Comparison of ENCODE assay signal across 27 cellular contexts in the genomic region with DNA sequence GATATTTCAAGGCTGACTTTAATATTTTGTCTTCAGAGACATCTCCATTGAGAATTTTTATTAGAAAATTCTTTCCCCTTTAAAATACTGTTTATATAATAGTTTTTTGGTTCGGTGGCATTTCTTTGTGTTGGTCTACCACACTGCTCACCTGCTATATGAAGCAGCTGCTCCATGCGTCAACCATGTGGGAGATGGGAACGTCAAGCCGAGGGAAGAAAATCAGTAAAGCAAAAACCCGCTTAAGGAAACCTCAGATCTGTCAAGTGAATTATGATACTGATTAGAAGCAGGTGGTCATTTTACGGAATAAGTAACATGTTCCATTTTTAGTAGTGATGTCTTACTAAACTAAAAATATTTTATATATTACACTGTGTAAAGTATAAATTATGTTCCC.
"Had no signal": no experiment of that assay in that cellular context is flagged by ENCODE, and none has a peak within 500 bp of the region (broad histone marks: within the 10 kb centered on the region; RNA-seq: fewer than 3 reads in every experiment).

No MANE protein-coding gene starts in this region.

- H3K27ac Mint-ChIP-seq: natural killer cell; neural progenitor cell; progenitor cell of endocrine pancreas; stimulated activated effector memory CD8-positive, alpha-beta T cell treated with anti-CD3 and anti-CD28 coated beads, Interleukin-12 subunit alpha, Interleukin-12 subunit beta, amount 100 ng/mL, for 72 hours; stimulated activated naive B cell treated with anti-CD40 and anti-IgM and Interleukin-4, amounts not matched to agents 10 μg/mL and 1 μg/mL and 100 μg/mL, for 72 hours; stimulated activated naive CD8-positive, alpha-beta T cell treated with anti-CD3 and anti-CD28 coated beads, Interleukin-15, Interleukin-2, amounts not matched to agents 100 ng/mL and 50 ng/mL, for 24 hours had no signal

- H3K9me3 Mint-ChIP-seq: natural killer cell; neural progenitor cell; stimulated activated effector memory CD8-positive, alpha-beta T cell treated with anti-CD3 and anti-CD28 coated beads, Interleukin-12 subunit alpha, Interleukin-12 subunit beta, amount 100 ng/mL, for 72 hours; stimulated activated naive CD8-positive, alpha-beta T cell treated with anti-CD3 and anti-CD28 coated beads, Interleukin-15, Interleukin-2, amounts not matched to agents 100 ng/mL and 50 ng/mL, for 24 hours had no signal

- DNase-seq: natural killer cell; occipital lobe; ovary; posterior cingulate gyrus; psoas muscle; right cardiac atrium; right lobe of liver; sigmoid colon; small intestine; stimulated activated CD4-positive, alpha-beta T cell treated with anti-CD3 and anti-CD28 coated beads, Interleukin-15, amount 100 ng/mL, for 24 hours; stimulated activated CD4-positive, alpha-beta T cell treated with anti-CD3 and anti-CD28 coated beads, Interleukin-2, amount 100 ng/mL, for 24 hours; stimulated activated CD4-positive, alpha-beta T cell treated with anti-CD3 and anti-CD28 coated beads, Interleukin-2, amount 100 ng/mL, for 48 hours; stimulated activated CD4-positive, alpha-beta T cell treated with anti-CD3 and anti-CD28 coated beads, Interleukin-4, amount 100 ng/mL, for 24 hours; stimulated activated naive B cell treated with anti-CD40 and anti-IgM and Interleukin-4, amounts not matched to agents 10 μg/mL and 1 μg/mL and 100 μg/mL, for 72 hours; stimulated activated naive CD4-positive, alpha-beta T cell treated with Interleukin-2 at 50 U/mL for 16 hours; stomach; thyroid gland; trophoblast cell; upper lobe of left lung had no signal

- H3K4me3 Mint-ChIP-seq: natural killer cell; nephron; neural progenitor cell; stimulated activated effector memory CD8-positive, alpha-beta T cell treated with anti-CD3 and anti-CD28 coated beads, Interleukin-12 subunit alpha, Interleukin-12 subunit beta, amount 100 ng/mL, for 72 hours; stimulated activated naive B cell treated with anti-CD40 and anti-IgM and Interleukin-4, amounts not matched to agents 10 μg/mL and 1 μg/mL and 100 μg/mL, for 72 hours; stimulated activated naive CD8-positive, alpha-beta T cell treated with anti-CD3 and anti-CD28 coated beads, Interleukin-15, Interleukin-2, amounts not matched to agents 100 ng/mL and 50 ng/mL, for 24 hours had no signal

- H3K27me3 Mint-ChIP-seq: progenitor cell of endocrine pancreas had no signal

- H3K4me3 ChIP-seq: neural progenitor cell, ovary, psoas muscle, right lobe of liver, sigmoid colon, stomach, thoracic aorta, thyroid gland, tibial nerve, upper lobe of left lung, vagina had no signal

- H3K36me3 Mint-ChIP-seq: natural killer cell; neural progenitor cell; stimulated activated effector memory CD8-positive, alpha-beta T cell treated with anti-CD3 and anti-CD28 coated beads, Interleukin-12 subunit alpha, Interleukin-12 subunit beta, amount 100 ng/mL, for 72 hours; stimulated activated naive B cell treated with anti-CD40 and anti-IgM and Interleukin-4, amounts not matched to agents 10 μg/mL and 1 μg/mL and 100 μg/mL, for 72 hours had no signal

- ATAC-seq: natural killer cell; psoas muscle; right cardiac atrium; stimulated activated effector memory CD8-positive, alpha-beta T cell treated with anti-CD3 and anti-CD28 coated beads, Interleukin-12 subunit alpha, Interleukin-12 subunit beta, amount 100 ng/mL, for 72 hours; stimulated activated naive B cell treated with anti-CD40 and anti-IgM and Interleukin-4, amounts not matched to agents 10 μg/mL and 1 μg/mL and 100 μg/mL, for 72 hours had no signal
